ENCODE assay signal across 13 cellular contexts in genomic region chr3:196219970-196220311, GRCh38. TPM values are rescaled to one million over a fixed set of nuclear protein-coding genes. Genes with fewer than 3 reads are reported as not detected.
A peak's percentile ranks its signal among the peaks of the same experiment; 100 is the strongest.
DNase-seq lines count a peak whose midpoint lies in the region; ATAC-seq and TF ChIP-seq lines count a peak whose summit lies in the region.
"Had no signal": no experiment of that assay in that cellular context is flagged by ENCODE, and none has a peak within 500 bp of the region (broad histone marks: within the 10 kb centered on the region; RNA-seq: fewer than 3 reads in every experiment).

No MANE protein-coding gene starts in this region.

- TF ChIP-seq CTCF in CD8-positive, alpha-beta T cell (IDR thresholded peaks at IDR 0.05) = no peak
- TF ChIP-seq CTCF in brain (conservative IDR thresholded peaks at IDR 0.05) = no peak

- H3K9ac ChIP-seq in Karpas-422 (ENCODE audit: low read length) = peak overlapping the region; percentile 12; the same call in 1 of the 2 replicates

- H3K79me2 ChIP-seq in Karpas-422 (ENCODE audit: low read length) = no peaks in the 10 kb centered on the region

- peaks cover 12% of the 10 kb centered on the region for H3K4me1 ChIP-seq in CD8-positive, alpha-beta T cell (ENCODE audit: insufficient read depth, low read length)
- H3K4me1 ChIP-seq in Karpas-422 (ENCODE audit: low read length) (peaks cover 9% of the 10 kb centered on the region), neuron (ENCODE audit: insufficient read depth, low read length) (peaks cover 13% of the 10 kb centered on the region)
- H3K4me1 ChIP-seq: ascending aorta had no signal

- H3K4me3 ChIP-seq in CD8-positive, alpha-beta T cell (ENCODE audit: low read depth, low read length) = no peak overlapping the region
- H3K4me3 ChIP-seq in Karpas-422 (ENCODE audit: low read length) (no peak overlapping the region), neuron (ENCODE audit: low read length) (no peak overlapping the region)
- H3K4me3 ChIP-seq: PC-9 had no signal

- H3K4me3 Mint-ChIP-seq in CD8-positive, alpha-beta T cell = peak overlapping the region; percentile 1
- H3K4me3 Mint-ChIP-seq in brain = no peak overlapping the region

- no peaks in the 10 kb centered on the region for H4K20me1 ChIP-seq in Karpas-422 (ENCODE audit: insufficient read depth, low read depth, low read length)

- intact Hi-C loops in CD8-positive, alpha-beta T cell (cut with DNase I, micrococcal nuclease) = no loop called here

- no peak for DNase-seq in CD8-positive, alpha-beta T cell
- DNase-seq in Karpas-422 (no peak), SHP77 (lab: John Stamatoyannopoulos, UW) (no peak), HPDE6-E6E7 (ENCODE audit: extremely low spot score) (no peak), GOT3 (lab: John Stamatoyannopoulos, UW) (no peak), amniotic stem cell (lab: John Stamatoyannopoulos, UW) (no peak)
- DNase-seq: esophagus squamous epithelium, NCI-H1417 treated with DMSO at 0.1 percent for 48 hours had no signal

- H3K9me3 Mint-ChIP-seq in CD8-positive, alpha-beta T cell = no peaks in the 10 kb centered on the region
- peaks cover 0 to 3% (median 0%) of the 10 kb centered on the region in 5 experiments for H3K9me3 Mint-ChIP-seq in brain

- H3K27me3 ChIP-seq in CD8-positive, alpha-beta T cell (ENCODE audit: insufficient read depth, low read length) = no peaks in the 10 kb centered on the region
- no peaks in the 10 kb centered on the region for H3K27me3 ChIP-seq in Karpas-422 (ENCODE audit: low read length)
- H3K27me3 ChIP-seq in neuron (ENCODE audit: insufficient read depth, low read length) = peaks cover 8% of the 10 kb centered on the region
- H3K27me3 ChIP-seq: ascending aorta had no signal

- peaks cover 10% of the 10 kb centered on the region for H3K4me1 Mint-ChIP-seq in CD8-positive, alpha-beta T cell (ENCODE audit: low read depth)
- H3K4me1 Mint-ChIP-seq in brain = peaks cover 37% of the 10 kb centered on the region

- H3K9me3 ChIP-seq in CD8-positive, alpha-beta T cell (ENCODE audit: low read length) = no peaks in the 10 kb centered on the region
- H3K9me3 ChIP-seq in Karpas-422 (ENCODE audit: low read length) (no peaks in the 10 kb centered on the region), neuron (ENCODE audit: low read length) (no peaks in the 10 kb centered on the region)
- H3K9me3 ChIP-seq: ascending aorta, esophagus squamous epithelium had no signal

- peak overlapping the region; percentile 66 for H3K4me2 ChIP-seq in Karpas-422 (ENCODE audit: low read depth, low read length, poor library complexity, severe bottlenecking)

- H2AFZ ChIP-seq in Karpas-422 (ENCODE audit: low read length) = no peak overlapping the region
- peak overlapping the region; percentile 75 for H2AFZ ChIP-seq in neuron (ENCODE audit: low read depth, low read length)

- H3K27me3 Mint-ChIP-seq in CD8-positive, alpha-beta T cell (ENCODE audit: low read depth) = peaks cover 5% of the 10 kb centered on the region
- peaks cover 3% of the 10 kb centered on the region for H3K27me3 Mint-ChIP-seq in brain

- H3K36me3 ChIP-seq in CD8-positive, alpha-beta T cell (ENCODE audit: insufficient read depth, low read length) = no peaks in the 10 kb centered on the region
- H3K36me3 ChIP-seq in Karpas-422 (ENCODE audit: insufficient read depth, low read length) (no peaks in the 10 kb centered on the region), neuron (ENCODE audit: insufficient read depth, low read length) (no peaks in the 10 kb centered on the region)
- H3K36me3 ChIP-seq: ascending aorta, esophagus squamous epithelium had no signal

- H3K27ac Mint-ChIP-seq in CD8-positive, alpha-beta T cell = no peak overlapping the region
- H3K27ac Mint-ChIP-seq in brain = peak overlapping the region; percentile 85 to 95 (median 88)

- H3K27ac ChIP-seq in CD8-positive, alpha-beta T cell (ENCODE audit: low read depth, low read length) = no peak overlapping the region
- no peak overlapping the region for H3K27ac ChIP-seq in Karpas-422 (ENCODE audit: low read length)
- H3K27ac ChIP-seq: ascending aorta, PC-9 had no signal

- H3K36me3 Mint-ChIP-seq in CD8-positive, alpha-beta T cell = no peaks in the 10 kb centered on the region
- no peaks in the 10 kb centered on the region for H3K36me3 Mint-ChIP-seq in brain

- POLR2A ChIA-PET in CD8-positive, alpha-beta T cell (lab: Charles Lee) = no interaction called here

- no peak for ATAC-seq in CD8-positive, alpha-beta T cell

- no peaks in the 10 kb centered on the region for H3K9me2 ChIP-seq in Karpas-422 (replicated peaks; ENCODE audit: insufficient read depth, low read length)

- CTCF ChIA-PET in CD8-positive, alpha-beta T cell (lab: Charles Lee) = interaction anchor here (1.1 to 2.5 kb wide), 2 partner anchors 23 to 147 kb away, joined by 4 to 7 read pairs; no protein-coding TSS in a partner anchor

RNA-seq across cellular contexts. Expression of gene SLC51A, which starts 3.6 kb away (rescaled TPM):
- total RNA-seq in CD8-positive, alpha-beta T cell = not detected
- not detected in 2 replicates for total RNA-seq in Karpas-422 (2014; rRNA removed; shearing (Covaris generic); ENCODE audit: low replicate concordance)
- not detected for polyA plus RNA-seq in brain (ENCODE audit: insufficient read depth, low read depth, low replicate concordance)
- total RNA-seq: ascending aorta, renal cortical epithelial cell had no signal

RNA-seq across cellular contexts. Expression of gene ZDHHC19, which starts 8.7 kb away (rescaled TPM):
- total RNA-seq in CD8-positive, alpha-beta T cell = not detected
- total RNA-seq in Karpas-422 (2014; rRNA removed; shearing (Covaris generic); ENCODE audit: low replicate concordance) = not detected in 2 replicates
- 0.49 TPM for polyA plus RNA-seq in brain (ENCODE audit: insufficient read depth, low read depth, low replicate concordance)
- total RNA-seq: ascending aorta, esophagus squamous epithelium, PC-9, renal cortical epithelial cell had no signal
